13 cellular contexts compared by ENCODE assay signal in the genomic region with DNA sequence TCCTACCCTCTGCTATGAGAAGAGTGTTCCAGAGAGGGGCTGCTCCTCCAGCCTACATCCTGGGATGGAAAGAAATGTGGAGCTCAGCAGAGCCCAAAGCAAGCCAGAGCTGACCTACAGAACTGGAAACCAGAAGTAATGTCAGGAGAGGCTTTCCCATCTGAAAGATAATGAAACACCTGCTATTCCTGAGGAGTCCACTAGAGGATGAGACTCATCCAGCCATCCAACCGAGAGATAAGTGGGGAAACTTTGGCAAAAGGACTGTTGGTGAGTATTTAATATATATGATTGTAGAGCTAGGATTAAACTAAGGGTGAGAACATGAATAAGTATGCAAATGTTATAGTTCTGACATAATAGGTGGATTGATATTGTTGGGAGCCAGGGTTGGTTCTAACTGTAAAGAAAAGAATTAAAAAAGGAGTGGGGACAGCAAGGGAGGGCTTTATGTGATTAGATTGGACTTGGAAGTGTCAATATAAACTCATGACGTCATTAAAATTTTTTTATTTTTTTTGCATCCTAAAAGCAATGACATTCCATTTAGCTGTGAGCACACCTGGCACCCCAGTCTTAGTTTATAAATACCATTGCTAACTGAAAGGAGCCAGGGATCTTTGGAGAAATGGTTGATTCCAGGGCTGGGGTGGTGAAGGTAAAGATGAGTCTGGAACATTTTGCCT.
A peak's percentile ranks its signal among the peaks of the same experiment; 100 is the strongest.
DNase-seq lines count a peak whose midpoint lies in the region; ATAC-seq and TF ChIP-seq lines count a peak whose summit lies in the region.
"Had no signal": no experiment of that assay in that cellular context is flagged by ENCODE, and none has a peak within 500 bp of the region (broad histone marks: within the 10 kb centered on the region; RNA-seq: fewer than 3 reads in every experiment).

No MANE protein-coding gene starts in this region.

- no peaks in the 10 kb centered on the region for H3K27me3 ChIP-seq in colonic mucosa

- peaks cover 28 to 29% of the 10 kb centered on the region in 2 donors for H3K27me3 Mint-ChIP-seq in T-cell

- no peaks in the 10 kb centered on the region for H3K4me1 Mint-ChIP-seq in T-cell

- H3K36me3 ChIP-seq in colonic mucosa: no peaks in the 10 kb centered on the region
- H3K36me3 ChIP-seq: spleen had no signal

- H3K4me3 ChIP-seq in colonic mucosa (no peak overlapping the region), retinal pigment epithelial cell (ENCODE audit: low read length) (no peak overlapping the region)
- H3K4me3 ChIP-seq: lung, spleen had no signal

- H3K4me1 ChIP-seq in colonic mucosa: no peaks in the 10 kb centered on the region
- H3K4me1 ChIP-seq: spleen had no signal

- ATAC-seq in GM19035 (IDR thresholded peaks at IDR 0.05; ENCODE audit: unreplicated experiment) (no peak), T-cell (replicated peaks in 1 of 4) (no peak)

- H3K27ac Mint-ChIP-seq in T-cell: no peak overlapping the region

- no peaks in the 10 kb centered on the region for H3K9me3 Mint-ChIP-seq in T-cell

- POLR2A ChIA-PET in T-cell (lab: Charles Lee): no interaction called here

- H3K9me3 ChIP-seq in colonic mucosa: no peaks in the 10 kb centered on the region
- H3K9me3 ChIP-seq: spleen had no signal

- TF ChIP-seq CTCF in colonic mucosa (IDR thresholded peaks at IDR 0.05) (peak; percentile 26), retinal pigment epithelial cell (conservative IDR thresholded peaks at IDR 0.05; ENCODE audit: low read depth, low read length) (peak; percentile 45)

- no peak overlapping the region for H3K27ac ChIP-seq in colonic mucosa
- H3K27ac ChIP-seq: spleen had no signal

- intact Hi-C loops in colonic mucosa (cut with DNase I): loop anchor here (10.0 kb wide), 1 partner anchor 114 kb away; no protein-coding TSS in a partner anchor

- H3K4me3 Mint-ChIP-seq in T-cell: no peak overlapping the region
- H3K4me3 Mint-ChIP-seq: IgD-negative memory B cell had no signal

- H3K36me3 Mint-ChIP-seq in T-cell: no peaks in the 10 kb centered on the region
- H3K36me3 Mint-ChIP-seq: IgD-negative memory B cell had no signal

- CTCF ChIA-PET in T-cell (lab: Charles Lee): interaction anchor here in 1 of 2 donors (0.7 kb wide), 1 partner anchor 82 kb away, joined by 3 read pairs; no protein-coding TSS in a partner anchor

- H3K9ac ChIP-seq in colonic mucosa (ENCODE audit: low read depth in 2 of 2, low read length in 2 of 2): no peak overlapping the region

- DNase-seq in NCI-H146 (lab: John Stamatoyannopoulos, UW) (peak; percentile 22), NCI-H146 treated with DMSO at 0.1 percent for 48 hours (lab: John Stamatoyannopoulos, UW; ENCODE audit: unreplicated experiment) (no peak), NAMALWA (ENCODE audit: low spot score) (peak; percentile 16), colonic mucosa (no peak), retinal pigment epithelial cell (ENCODE audit: low read depth) (no peak), T-cell (no peak)
- no peak for DNase-seq in activated effector memory CD4-positive, alpha-beta T cell treated with Interleukin-2 at 50 U/mL for 16 hours
- DNase-seq: 8988T, GOT3, spleen had no signal

Comparison
In these comparisons a context has a peak if more than half of its experiments do, and no peak if none do; other contexts are left out.
1. DNase-seq: peak in NCI-H146 (single experiment) and NAMALWA (single experiment); none in NCI-H146 treated with DMSO at 0.1 percent for 48 hours (single experiment), colonic mucosa (single experiment), retinal pigment epithelial cell (single experiment), activated effector memory CD4-positive, alpha-beta T cell treated with Interleukin-2 at 50 U/mL for 16 hours (single experiment) and T-cell (0 of 34).